In the genomic region with DNA sequence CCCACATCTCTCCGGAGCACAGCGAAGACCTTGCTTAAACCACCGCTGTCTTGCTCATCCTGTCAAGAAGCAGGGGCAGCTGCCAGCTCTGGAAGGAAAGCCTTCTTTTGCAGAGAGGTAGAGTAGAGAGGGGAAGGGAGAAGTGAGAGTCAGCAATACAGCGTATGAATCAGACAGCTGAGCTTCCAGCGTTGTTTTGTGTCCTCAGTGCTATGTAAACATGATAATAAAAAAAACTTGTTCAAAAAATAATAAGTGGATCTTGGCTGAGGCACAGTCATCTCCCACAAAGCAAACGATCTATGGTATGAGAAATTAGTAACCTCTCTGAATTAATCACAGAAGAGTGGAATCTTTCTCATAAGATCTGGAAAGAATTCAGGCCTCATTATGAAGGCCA, we compare ENCODE assay signal across 8 cellular contexts. TPM values are rescaled to one million over a fixed set of nuclear protein-coding genes. Genes with fewer than 3 reads are reported as not detected.
DNase-seq lines count a peak whose midpoint lies in the region; ATAC-seq and TF ChIP-seq lines count a peak whose summit lies in the region.

No MANE protein-coding gene starts in this region.

- no peak overlapping the region for H2AFZ ChIP-seq in smooth muscle cell (ENCODE audit: low read depth)

- no peak for ATAC-seq in SK-N-SH treated with all-trans-retinoic acid at 6 μM for 48 hours
- ATAC-seq in HG03139 (IDR thresholded peaks at IDR 0.05; ENCODE audit: unreplicated experiment), result no peak

- peak overlapping the region in 3 of 4 donors; percentile 3 to 26 (median 18) for H3K4me3 ChIP-seq in esophagus muscularis mucosa
- no peak overlapping the region for H3K4me3 ChIP-seq in smooth muscle cell

- DNase-seq in NCI-H1092 treated with DMSO at 0.1 percent for 48 hours (lab: John Stamatoyannopoulos, UW) (peak; percentile 37), NCI-H1092 (lab: John Stamatoyannopoulos, UW) (no peak), NCI-H1105 (lab: John Stamatoyannopoulos, UW) (peak; percentile 47), esophagus muscularis mucosa (ENCODE audit: extremely low spot score) (no peak), smooth muscle cell (lab: John Stamatoyannopoulos, UW; ENCODE audit: unreplicated experiment) (no peak), NCI-H748 treated with DMSO at 0.1 percent for 48 hours (lab: John Stamatoyannopoulos, UW) (no peak)

- H3K27me3 ChIP-seq in esophagus muscularis mucosa, result no peaks in the 10 kb centered on the region
- no peaks in the 10 kb centered on the region for H3K27me3 ChIP-seq in smooth muscle cell (ENCODE audit: low read depth)

- TF ChIP-seq CTCF in esophagus muscularis mucosa (IDR thresholded peaks at IDR 0.05) (no peak), smooth muscle cell (IDR thresholded peaks at IDR 0.05; ENCODE audit: borderline replicate concordance, insufficient read depth, poor library complexity, severe bottlenecking) (no peak)

- no peaks in the 10 kb centered on the region for H3K9me3 ChIP-seq in esophagus muscularis mucosa
- no peaks in the 10 kb centered on the region for H3K9me3 ChIP-seq in smooth muscle cell (replicated peaks; ENCODE audit: low read depth)

- intact Hi-C loops in esophagus muscularis mucosa (cut with DNase I), result no loop called here

- peaks cover 12 to 91% (median 85%) of the 10 kb centered on the region in 4 donors for H3K4me1 ChIP-seq in esophagus muscularis mucosa
- H3K4me1 ChIP-seq in smooth muscle cell (ENCODE audit: low read depth), result peaks cover 31% of the 10 kb centered on the region

- no peak overlapping the region for H3K9ac ChIP-seq in smooth muscle cell (ENCODE audit: low read depth)

- H3K36me3 ChIP-seq in esophagus muscularis mucosa (peaks cover 0 to 11% (median 0%) of the 10 kb centered on the region in 4 donors), smooth muscle cell (ENCODE audit: low read depth) (no peaks in the 10 kb centered on the region)

- H3K4me2 ChIP-seq in smooth muscle cell, result peak overlapping the region; percentile 49

- no peak for TF ChIP-seq EP300 in esophagus muscularis mucosa (IDR thresholded peaks at IDR 0.05)

- TF ChIP-seq POLR2A in esophagus muscularis mucosa (IDR thresholded peaks at IDR 0.05; ENCODE audit: low read depth), result no peak

- peaks cover 9% of the 10 kb centered on the region for H3F3A ChIP-seq in smooth muscle cell (ENCODE audit: low read depth)

- H3K79me2 ChIP-seq in smooth muscle cell (ENCODE audit: low read depth), result no peaks in the 10 kb centered on the region

- peaks cover 44% of the 10 kb centered on the region for H4K20me1 ChIP-seq in smooth muscle cell (ENCODE audit: low read depth)

- WGBS in esophagus muscularis mucosa, result 20% methylated on average over 6 of the region's 6 CpGs
- 37% methylated on average over 6 of the region's 6 CpGs for WGBS in smooth muscle cell (ENCODE audit: low lambda C conversion rate)

- H3K27ac ChIP-seq in esophagus muscularis mucosa (replicated peaks in 1 of 4) (peak overlapping the region; percentile 68 to 78 (median 72)), smooth muscle cell (ENCODE audit: low read depth) (peak overlapping the region; percentile 62)

TF ChIP-seq in SK-N-SH treated with all-trans-retinoic acid at 6 μM for 48 hours, 23 proteins besides CTCF, POLR2A, EP300 and RAD21:
- TF ChIP-seq GLIS3 (CRISPR knock-in tag; IDR thresholded peaks at IDR 0.05) (no peak), BACH2 (CRISPR knock-in tag; IDR thresholded peaks at IDR 0.05; ENCODE audit: borderline replicate concordance) (no peak), ARNTL (CRISPR knock-in tag; IDR thresholded peaks at IDR 0.05; ENCODE audit: borderline replicate concordance, low read depth) (no peak), SNAI2 (CRISPR knock-in tag; IDR thresholded peaks at IDR 0.05) (no peak), OSR1 (CRISPR knock-in tag; IDR thresholded peaks at IDR 0.05) (no peak), ZNF565 (CRISPR knock-in tag; conservative IDR thresholded peaks at IDR 0.05; ENCODE audit: low read depth) (no peak), ISL1 (CRISPR knock-in tag; IDR thresholded peaks at IDR 0.05) (no peak), ZNF70 (CRISPR knock-in tag; IDR thresholded peaks at IDR 0.05) (no peak)
- TF ChIP-seq, protein P1, sequence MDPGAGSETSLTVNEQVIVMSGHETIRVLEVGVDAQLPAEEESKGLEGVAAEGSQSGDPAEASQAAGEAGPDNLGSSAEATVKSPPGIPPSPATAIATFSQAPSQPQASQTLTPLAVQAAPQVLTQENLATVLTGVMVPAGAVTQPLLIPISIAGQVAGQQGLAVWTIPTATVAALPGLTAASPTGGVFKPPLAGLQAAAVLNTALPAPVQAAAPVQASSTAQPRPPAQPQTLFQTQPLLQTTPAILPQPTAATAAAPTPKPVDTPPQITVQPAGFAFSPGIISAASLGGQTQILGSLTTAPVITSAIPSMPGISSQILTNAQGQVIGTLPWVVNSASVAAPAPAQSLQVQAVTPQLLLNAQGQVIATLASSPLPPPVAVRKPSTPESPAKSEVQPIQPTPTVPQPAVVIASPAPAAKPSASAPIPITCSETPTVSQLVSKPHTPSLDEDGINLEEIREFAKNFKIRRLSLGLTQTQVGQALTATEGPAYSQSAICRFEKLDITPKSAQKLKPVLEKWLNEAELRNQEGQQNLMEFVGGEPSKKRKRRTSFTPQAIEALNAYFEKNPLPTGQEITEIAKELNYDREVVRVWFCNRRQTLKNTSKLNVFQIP (CRISPR knock-in tag; IDR thresholded peaks at IDR 0.05; ENCODE audit: borderline replicate concordance, low read depth), result no peak
- TF ChIP-seq, protein P2, sequence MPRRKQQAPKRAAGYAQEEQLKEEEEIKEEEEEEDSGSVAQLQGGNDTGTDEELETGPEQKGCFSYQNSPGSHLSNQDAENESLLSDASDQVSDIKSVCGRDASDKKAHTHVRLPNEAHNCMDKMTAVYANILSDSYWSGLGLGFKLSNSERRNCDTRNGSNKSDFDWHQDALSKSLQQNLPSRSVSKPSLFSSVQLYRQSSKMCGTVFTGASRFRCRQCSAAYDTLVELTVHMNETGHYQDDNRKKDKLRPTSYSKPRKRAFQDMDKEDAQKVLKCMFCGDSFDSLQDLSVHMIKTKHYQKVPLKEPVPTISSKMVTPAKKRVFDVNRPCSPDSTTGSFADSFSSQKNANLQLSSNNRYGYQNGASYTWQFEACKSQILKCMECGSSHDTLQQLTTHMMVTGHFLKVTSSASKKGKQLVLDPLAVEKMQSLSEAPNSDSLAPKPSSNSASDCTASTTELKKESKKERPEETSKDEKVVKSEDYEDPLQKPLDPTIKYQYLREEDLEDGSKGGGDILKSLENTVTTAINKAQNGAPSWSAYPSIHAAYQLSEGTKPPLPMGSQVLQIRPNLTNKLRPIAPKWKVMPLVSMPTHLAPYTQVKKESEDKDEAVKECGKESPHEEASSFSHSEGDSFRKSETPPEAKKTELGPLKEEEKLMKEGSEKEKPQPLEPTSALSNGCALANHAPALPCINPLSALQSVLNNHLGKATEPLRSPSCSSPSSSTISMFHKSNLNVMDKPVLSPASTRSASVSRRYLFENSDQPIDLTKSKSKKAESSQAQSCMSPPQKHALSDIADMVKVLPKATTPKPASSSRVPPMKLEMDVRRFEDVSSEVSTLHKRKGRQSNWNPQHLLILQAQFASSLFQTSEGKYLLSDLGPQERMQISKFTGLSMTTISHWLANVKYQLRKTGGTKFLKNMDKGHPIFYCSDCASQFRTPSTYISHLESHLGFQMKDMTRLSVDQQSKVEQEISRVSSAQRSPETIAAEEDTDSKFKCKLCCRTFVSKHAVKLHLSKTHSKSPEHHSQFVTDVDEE (CRISPR knock-in tag; IDR thresholded peaks at IDR 0.05), result no peak
TF ChIP-seq in SK-N-SH treated with all-trans-retinoic acid at 6 μM for 48 hours: peak in this region for 0.

RNA-seq across cellular contexts. Expression of a gene that starts 29.7 kb away (rescaled TPM):
- 10 to 100 TPM; 48.2 to 76.1 (median 62.5) TPM for total RNA-seq in esophagus muscularis mucosa
- 20.4 and 30.3 TPM in 2 replicates for total RNA-seq in smooth muscle cell
- polyA plus RNA-seq in smooth muscle cell, result 11.4 and 14.1 TPM in 2 replicates

Comparison
In these comparisons a context has a peak if more than half of its experiments do, and no peak if none do; other contexts are left out.
1. DNase-seq: peak in NCI-H1092 treated with DMSO at 0.1 percent for 48 hours (single experiment) and NCI-H1105 (single experiment); none in NCI-H1092 (single experiment), esophagus muscularis mucosa (single experiment), smooth muscle cell (single experiment) and NCI-H748 treated with DMSO at 0.1 percent for 48 hours (single experiment).